1 cellular context compared by ENCODE assay signal in the genomic region with DNA sequence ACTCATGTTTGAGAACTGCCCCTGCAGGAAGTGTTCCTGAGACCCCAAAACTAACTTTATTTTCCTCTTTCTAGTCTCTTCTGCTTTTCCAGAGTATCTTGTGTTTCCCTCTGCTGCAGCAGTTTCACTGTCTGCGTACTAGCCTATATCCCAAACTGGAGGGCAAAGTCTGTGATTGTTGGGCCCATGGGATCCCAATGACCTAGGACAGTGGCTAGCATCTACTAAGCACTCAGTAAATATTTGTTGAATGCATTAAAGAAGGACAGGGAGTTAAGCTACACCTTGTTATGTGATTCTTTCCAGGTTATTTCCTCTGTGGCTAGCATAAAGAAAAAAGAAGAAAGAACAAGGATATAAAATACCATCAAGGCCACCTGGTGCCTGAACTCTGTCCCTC.
TF ChIP-seq lines count a peak whose summit lies in the region.

No MANE protein-coding gene starts in this region.

TF ChIP-seq in HepG2, 621 proteins besides CTCF, POLR2A, EP300 and RAD21 (continued from another document and continues in another):
- peak; percentile 75; the same call in 1 of the 2 replicates for TF ChIP-seq ZNF609 (CRISPR knock-in tag; IDR thresholded peaks at IDR 0.05; ENCODE audit: borderline replicate concordance)
- peak; percentile 48; the same call in 1 of the 2 replicates for TF ChIP-seq RCOR2 (CRISPR knock-in tag; IDR thresholded peaks at IDR 0.05)
- TF ChIP-seq, protein P1, sequence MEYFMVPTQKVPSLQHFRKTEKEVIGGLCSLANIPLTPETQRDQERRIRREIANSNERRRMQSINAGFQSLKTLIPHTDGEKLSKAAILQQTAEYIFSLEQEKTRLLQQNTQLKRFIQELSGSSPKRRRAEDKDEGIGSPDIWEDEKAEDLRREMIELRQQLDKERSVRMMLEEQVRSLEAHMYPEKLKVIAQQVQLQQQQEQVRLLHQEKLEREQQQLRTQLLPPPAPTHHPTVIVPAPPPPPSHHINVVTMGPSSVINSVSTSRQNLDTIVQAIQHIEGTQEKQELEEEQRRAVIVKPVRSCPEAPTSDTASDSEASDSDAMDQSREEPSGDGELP (IDR thresholded peaks at IDR 0.05; ENCODE audit: borderline replicate concordance, low read depth), result no peak; the same call in 1 of the 2 replicates
- no peak for TF ChIP-seq ZSCAN30 (CRISPR knock-in tag; IDR thresholded peaks at IDR 0.05)
- no peak for TF ChIP-seq PHF20 (CRISPR knock-in tag; IDR thresholded peaks at IDR 0.05)
- TF ChIP-seq ZHX1 (CRISPR knock-in tag; IDR thresholded peaks at IDR 0.05; ENCODE audit: low read depth), result peak; percentile 25; the same call in 1 of the 2 replicates
- TF ChIP-seq PHF21A (CRISPR knock-in tag; IDR thresholded peaks at IDR 0.05), result peak; percentile 82
- TF ChIP-seq ZBED4 (CRISPR knock-in tag; IDR thresholded peaks at IDR 0.05; ENCODE audit: borderline replicate concordance), result peak; percentile 56; the same call in 1 of the 2 replicates
- TF ChIP-seq ZNF367 (CRISPR knock-in tag; IDR thresholded peaks at IDR 0.05; ENCODE audit: borderline replicate concordance), result no peak
- TF ChIP-seq, protein P2, sequence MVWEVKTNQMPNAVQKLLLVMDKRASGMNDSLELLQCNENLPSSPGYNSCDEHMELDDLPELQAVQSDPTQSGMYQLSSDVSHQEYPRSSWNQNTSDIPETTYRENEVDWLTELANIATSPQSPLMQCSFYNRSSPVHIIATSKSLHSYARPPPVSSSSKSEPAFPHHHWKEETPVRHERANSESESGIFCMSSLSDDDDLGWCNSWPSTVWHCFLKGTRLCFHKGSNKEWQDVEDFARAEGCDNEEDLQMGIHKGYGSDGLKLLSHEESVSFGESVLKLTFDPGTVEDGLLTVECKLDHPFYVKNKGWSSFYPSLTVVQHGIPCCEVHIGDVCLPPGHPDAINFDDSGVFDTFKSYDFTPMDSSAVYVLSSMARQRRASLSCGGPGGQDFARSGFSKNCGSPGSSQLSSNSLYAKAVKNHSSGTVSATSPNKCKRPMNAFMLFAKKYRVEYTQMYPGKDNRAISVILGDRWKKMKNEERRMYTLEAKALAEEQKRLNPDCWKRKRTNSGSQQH (CRISPR knock-in tag; IDR thresholded peaks at IDR 0.05; ENCODE audit: low read depth), result 0 out of 2 replicates have a peak, but pooled peaks have one; percentile 37
- 0 out of 2 replicates have a peak, but pooled peaks have one; percentile 20 for TF ChIP-seq ZBTB7B (CRISPR knock-in tag; IDR thresholded peaks at IDR 0.05)
- TF ChIP-seq ZFX (CRISPR knock-in tag; IDR thresholded peaks at IDR 0.05; ENCODE audit: low read depth), result peak; percentile 35; the same call in 1 of the 2 replicates
- TF ChIP-seq SP1 (IDR thresholded peaks at IDR 0.05), result no peak
- TF ChIP-seq SP1 (CRISPR knock-in tag; IDR thresholded peaks at IDR 0.05), result no peak
- no peak for TF ChIP-seq ZNF138 (CRISPR knock-in tag; IDR thresholded peaks at IDR 0.05; ENCODE audit: low read depth)
- TF ChIP-seq ZNF292 (CRISPR knock-in tag; IDR thresholded peaks at IDR 0.05; ENCODE audit: borderline replicate concordance, low read depth), result peak; percentile 96
- no peak for TF ChIP-seq ZZZ3 (CRISPR knock-in tag; IDR thresholded peaks at IDR 0.05; ENCODE audit: borderline replicate concordance)
- TF ChIP-seq TCF7 (IDR thresholded peaks at IDR 0.05; ENCODE audit: low read depth), result peak; percentile 54; the same call in 1 of the 2 replicates
- TF ChIP-seq ATF3 (CRISPR knock-in tag; IDR thresholded peaks at IDR 0.05), result no peak
- TF ChIP-seq, protein P3, sequence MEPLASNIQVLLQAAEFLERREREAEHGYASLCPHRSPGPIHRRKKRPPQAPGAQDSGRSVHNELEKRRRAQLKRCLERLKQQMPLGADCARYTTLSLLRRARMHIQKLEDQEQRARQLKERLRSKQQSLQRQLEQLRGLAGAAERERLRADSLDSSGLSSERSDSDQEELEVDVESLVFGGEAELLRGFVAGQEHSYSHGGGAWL (CRISPR knock-in tag; IDR thresholded peaks at IDR 0.05), result no peak
- no peak for TF ChIP-seq BRF2 (CRISPR knock-in tag; IDR thresholded peaks at IDR 0.05)
- TF ChIP-seq, protein P4, sequence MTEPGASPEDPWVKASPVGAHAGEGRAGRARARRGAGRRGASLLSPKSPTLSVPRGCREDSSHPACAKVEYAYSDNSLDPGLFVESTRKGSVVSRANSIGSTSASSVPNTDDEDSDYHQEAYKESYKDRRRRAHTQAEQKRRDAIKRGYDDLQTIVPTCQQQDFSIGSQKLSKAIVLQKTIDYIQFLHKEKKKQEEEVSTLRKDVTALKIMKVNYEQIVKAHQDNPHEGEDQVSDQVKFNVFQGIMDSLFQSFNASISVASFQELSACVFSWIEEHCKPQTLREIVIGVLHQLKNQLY (CRISPR knock-in tag; IDR thresholded peaks at IDR 0.05), result peak; percentile 18; the same call in 1 of the 2 replicates
- TF ChIP-seq ZNF598 (CRISPR knock-in tag; IDR thresholded peaks at IDR 0.05; ENCODE audit: borderline replicate concordance), result no peak
- no peak for TF ChIP-seq ZNF296 (CRISPR knock-in tag; conservative IDR thresholded peaks at IDR 0.05)
- no peak for TF ChIP-seq REST (IDR thresholded peaks at IDR 0.05; ENCODE audit: borderline replicate concordance in 1 of 2, low read depth in 1 of 2, low read length in 2 of 2)
- peak; percentile 68; the same call in 1 of the 2 replicates for TF ChIP-seq ZBTB20 (CRISPR knock-in tag; IDR thresholded peaks at IDR 0.05; ENCODE audit: borderline replicate concordance, low read depth)
- peak; percentile 38; the same call in 1 of the 2 replicates for TF ChIP-seq SKIL (CRISPR knock-in tag; IDR thresholded peaks at IDR 0.05; ENCODE audit: borderline replicate concordance)
- no peak for TF ChIP-seq ZSCAN22 (CRISPR knock-in tag; IDR thresholded peaks at IDR 0.05)
